ENCODE assay signal across 19 cellular contexts in the genomic region with DNA sequence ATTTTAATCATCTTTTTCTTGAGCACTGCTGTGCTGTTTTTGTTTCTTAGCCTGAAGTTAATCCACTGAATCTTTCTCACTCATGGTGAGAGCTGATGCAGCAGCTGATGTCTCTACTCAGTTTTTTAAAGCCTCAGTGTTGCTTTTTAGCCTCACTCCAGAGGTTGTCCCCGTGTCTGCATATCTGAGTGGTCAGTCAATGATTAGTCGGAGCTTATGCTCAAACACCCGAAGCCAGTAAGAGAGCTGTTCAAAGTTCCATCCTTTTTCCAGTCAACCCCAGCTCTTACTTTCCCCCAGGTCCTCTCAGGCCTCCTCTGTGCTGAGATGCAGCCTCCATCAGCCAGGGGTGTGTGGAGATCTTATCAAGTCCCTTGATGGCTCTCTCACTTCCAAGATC.
DNase-seq lines count a peak whose midpoint lies in the region; ATAC-seq, FAIRE-seq and TF ChIP-seq lines count a peak whose summit lies in the region.
"Had no signal": no experiment of that assay in that cellular context is flagged by ENCODE, and none has a peak within 500 bp of the region (broad histone marks: within the 10 kb centered on the region; RNA-seq: fewer than 3 reads in every experiment).

No MANE protein-coding gene starts in this region.

- H2AFZ ChIP-seq in SK-N-SH (ENCODE audit: low read depth): no peak overlapping the region
- no peak overlapping the region for H2AFZ ChIP-seq in K562 (ENCODE audit: low read depth, low read length)
- H2AFZ ChIP-seq: GM23338 had no signal

- TF ChIP-seq RAD21 in SK-N-SH (IDR thresholded peaks at IDR 0.05; ENCODE audit: low read length) (no peak), K562 (CRISPR knock-in tag; conservative IDR thresholded peaks at IDR 0.05 in 1 of 2, IDR thresholded peaks at IDR 0.05 in 1 of 2) (no peak)

- no peaks in the 10 kb centered on the region for H3K9me2 ChIP-seq in SK-N-SH

- H3K4me1 ChIP-seq in SK-N-SH (ENCODE audit: control insufficient read depth in 1 of 2, insufficient read depth in 2 of 2, low read depth in 1 of 2, low read length in 1 of 2) (peaks cover 0 to 25% of the 10 kb centered on the region in 2 experiments; a peak in 2 of 4 replicates), K562 (replicated peaks in 1 of 2; ENCODE audit: control insufficient read depth in 2 of 2, insufficient read depth in 2 of 2, low read length in 2 of 2) (peaks cover 10 to 52% of the 10 kb centered on the region in 2 experiments), thymus (ENCODE audit: control insufficient read depth, insufficient read depth, low read length) (no peaks in the 10 kb centered on the region)

- TF ChIP-seq POLR2A in K562 (conservative IDR thresholded peaks at IDR 0.05): no peak

- intact Hi-C loops in K562 (cut with micrococcal nuclease): loop anchor here (2.0 kb wide), 1 partner anchor 28 kb away; no protein-coding TSS in a partner anchor

- DNase-seq in SK-N-SH (no peak), K562 (ENCODE audit: extremely low read depth in 1 of 4, low spot score in 3 of 4) (peak in 2 of 4 experiments; percentile 18 to 20), left kidney (ENCODE audit: low read depth, low spot score) (peak; percentile 39), iPS-NIHi11 (ENCODE audit: low spot score) (no peak), HCEC 1CT (no peak)
- DNase-seq: C1 segment of cervical spinal cord, DMS153, NCI-H1105, NCI-H1694 treated with DMSO at 0.1 percent for 48 hours, NCI-H446, NCI-H748 treated with DMSO at 0.1 percent for 48 hours had no signal

- H3K4me2 ChIP-seq in SK-N-SH: no peak overlapping the region
- H3K4me2 ChIP-seq in K562 (ENCODE audit: insufficient read depth, low read length): no peak overlapping the region
- H3K4me2 ChIP-seq: GM23338, KMS-11 had no signal

- no peaks in the 10 kb centered on the region for H3F3A ChIP-seq in SK-N-SH (replicated peaks; ENCODE audit: insufficient read depth)

- no peak for FAIRE-seq in K562 (lab: Jason Lieb, UNC)
- FAIRE-seq: GM12891 had no signal

- in situ Hi-C loops in K562 (cut with MboI): no loop called here

- H3K4me3 ChIP-seq in SK-N-SH (ENCODE audit: low read depth in 2 of 2, low read length in 1 of 2) (no peak overlapping the region), K562 (no peak overlapping the region), thymus (ENCODE audit: low read length) (no peak overlapping the region)
- H3K4me3 ChIP-seq: GM23338 had no signal

- no peaks in the 10 kb centered on the region for H3K9me1 ChIP-seq in K562 (ENCODE audit: control insufficient read depth, insufficient read depth, low read length)

- no peak for TF ChIP-seq CTCF in SK-N-SH (IDR thresholded peaks at IDR 0.05)
- TF ChIP-seq CTCF in K562 (IDR thresholded peaks at IDR 0.05 in 2 of 3, conservative IDR thresholded peaks at IDR 0.05 in 1 of 3; ENCODE audit: insufficient read depth in 2 of 3, low read depth in 1 of 3, low read length in 3 of 3): no peak

- TF ChIP-seq EP300 in SK-N-SH (IDR thresholded peaks at IDR 0.05; ENCODE audit: borderline replicate concordance in 1 of 2, low read depth in 1 of 2, low read length in 1 of 2): no peak
- no peak for TF ChIP-seq EP300 in K562 (IDR thresholded peaks at IDR 0.05; ENCODE audit: low read length)

- H4K20me1 ChIP-seq in SK-N-SH (ENCODE audit: insufficient read depth) (no peaks in the 10 kb centered on the region), K562 (replicated peaks; ENCODE audit: control insufficient read depth, insufficient read depth, low read length) (no peaks in the 10 kb centered on the region)

- peaks cover 9 to 15% of the 10 kb centered on the region in 2 experiments for H3K36me3 ChIP-seq in SK-N-SH (replicated peaks in 1 of 2; ENCODE audit: control insufficient read depth in 1 of 2, insufficient read depth in 2 of 2, low read length in 1 of 2)
- H3K36me3 ChIP-seq in K562 (ENCODE audit: control insufficient read depth, insufficient read depth, low read length): peaks cover 27% of the 10 kb centered on the region
- H3K36me3 ChIP-seq in thymus (ENCODE audit: control insufficient read depth, insufficient read depth): no peaks in the 10 kb centered on the region

- CTCF ChIA-PET in SK-N-SH (lab: Yijun Ruan, JAX) (interaction anchor here (1.5 to 1.9 kb wide), 3 partner anchors 18 to 35 kb away, joined by 3 to 6 read pairs (median 5); no protein-coding TSS in a partner anchor), K562 (lab: Yijun Ruan, JAX; ENCODE audit: low intra/inter-chr PET ratio) (no interaction called here)

- ATAC-seq in SK-N-SH treated with all-trans-retinoic acid at 6 μM for 48 hours (no peak), K562 (peak; percentile 14; the same call in 2 of the 3 replicates), GM19324 (IDR thresholded peaks at IDR 0.05; ENCODE audit: low FRiP score, unreplicated experiment) (no peak)
- ATAC-seq: GM23338 had no signal

- no peak overlapping the region for H3K9ac ChIP-seq in SK-N-SH
- H3K9ac ChIP-seq in K562 (ENCODE audit: insufficient read depth in 1 of 2, low read depth in 2 of 2, low read length in 2 of 2): no peak overlapping the region
- H3K9ac ChIP-seq: KMS-11 had no signal

- H3K27ac ChIP-seq in SK-N-SH (ENCODE audit: low read depth in 2 of 2, low read length in 1 of 2) (no peak overlapping the region; a peak in 1 of 4 replicates), K562 (ENCODE audit: extremely low read depth, low read depth, low read length) (no peak overlapping the region; the same call in 2 of the 3 replicates), thymus (ENCODE audit: low read depth) (peak overlapping the region; percentile 18)
- H3K27ac ChIP-seq: 22Rv1, HL-60, KMS-11 had no signal

- 82% methylated on average over 3 of the region's 3 CpGs for WGBS in SK-N-SH (ENCODE audit: low lambda C conversion rate)
- 33% methylated on average over 3 of the region's 3 CpGs for WGBS in K562 (ENCODE audit: insufficient coverage, low coverage, missing lambda C conversion rate)
- 96% methylated on average over 3 of the region's 3 CpGs for WGBS in thymus

- H3K27me3 ChIP-seq in SK-N-SH (ENCODE audit: insufficient read depth) (no peaks in the 10 kb centered on the region), K562 (ENCODE audit: control insufficient read depth in 2 of 2, insufficient read depth in 2 of 2, low read length in 2 of 2) (no peaks in the 10 kb centered on the region), thymus (ENCODE audit: control insufficient read depth, insufficient read depth) (no peaks in the 10 kb centered on the region)

- H3K79me2 ChIP-seq in SK-N-SH (ENCODE audit: insufficient read depth) (peaks cover 7% of the 10 kb centered on the region; the same call in 1 of the 2 replicates), K562 (ENCODE audit: control insufficient read depth, insufficient read depth, low read length) (peaks cover 48% of the 10 kb centered on the region)

- BruUV-seq in K562 (replicated peaks; lab: Mats Ljungman, UMichigan): no TSS peak

- H3K9me3 ChIP-seq in SK-N-SH (no peaks in the 10 kb centered on the region), K562 (replicated peaks; ENCODE audit: control insufficient read depth, insufficient read depth, low read depth, low read length) (0 out of 2 replicates have a peak, but pooled peaks cover 4% of the 10 kb centered on the region), thymus (ENCODE audit: control insufficient read depth) (no peaks in the 10 kb centered on the region)

- POLR2A ChIA-PET in SK-N-SH (lab: Yijun Ruan, JAX): no interaction called here
- POLR2A ChIA-PET in K562 (lab: Yijun Ruan, JAX): interaction anchor here (0.7 to 1.5 kb wide), 3 partner anchors 9 to 186 kb away, joined by 3 to 9 read pairs (median 7); no protein-coding TSS in a partner anchor

TF ChIP-seq in SK-N-SH, 30 proteins besides CTCF, POLR2A, EP300 and RAD21:
- TF ChIP-seq GATA2 (CRISPR knock-in tag; IDR thresholded peaks at IDR 0.05): peak; percentile 38; the same call in 1 of the 2 replicates
- TF ChIP-seq, protein P1, sequence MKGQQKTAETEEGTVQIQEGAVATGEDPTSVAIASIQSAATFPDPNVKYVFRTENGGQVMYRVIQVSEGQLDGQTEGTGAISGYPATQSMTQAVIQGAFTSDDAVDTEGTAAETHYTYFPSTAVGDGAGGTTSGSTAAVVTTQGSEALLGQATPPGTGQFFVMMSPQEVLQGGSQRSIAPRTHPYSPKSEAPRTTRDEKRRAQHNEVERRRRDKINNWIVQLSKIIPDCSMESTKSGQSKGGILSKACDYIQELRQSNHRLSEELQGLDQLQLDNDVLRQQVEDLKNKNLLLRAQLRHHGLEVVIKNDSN (IDR thresholded peaks at IDR 0.05; ENCODE audit: borderline replicate concordance, low read depth): no peak

TF ChIP-seq in SK-N-SH treated with all-trans-retinoic acid at 6 μM for 48 hours, 23 proteins besides CTCF, POLR2A, EP300 and RAD21:
- no peak for TF ChIP-seq SNAI2 (CRISPR knock-in tag; IDR thresholded peaks at IDR 0.05)

TF ChIP-seq in K562, 482 proteins besides CTCF, POLR2A, EP300 and RAD21 (continues in another document):
- TF ChIP-seq RCOR1 (IDR thresholded peaks at IDR 0.05; ENCODE audit: borderline replicate concordance in 1 of 2, low read depth in 2 of 2, low read length in 2 of 2) (0 out of 4 replicates have a peak, but pooled peaks of 1 of the 2 experiments have one; percentile 4), CHD1 (IDR thresholded peaks at IDR 0.05; ENCODE audit: low read length) (no peak), ZNF197 (CRISPR knock-in tag; IDR thresholded peaks at IDR 0.05; ENCODE audit: low read depth) (no peak), HEY1 (CRISPR knock-in tag; IDR thresholded peaks at IDR 0.05; ENCODE audit: borderline replicate concordance) (no peak)

Comparison
In these comparisons a context has a peak if more than half of its experiments do, and no peak if none do; other contexts are left out.
1. Of the 27 proteins assayed by ChIP-seq in both K562 and SK-N-SH: peak only in K562: none; only in SK-N-SH: GATA2; in both: none; in neither: 25; mixed calls (peak in some experiments, not most) for 1.